In genomic region chr6:35589201-35589739, GRCh38 we compare ENCODE assay signal across 19 cellular contexts.
DNase-seq lines count a peak whose midpoint lies in the region; ATAC-seq and TF ChIP-seq lines count a peak whose summit lies in the region.
"Had no signal": no experiment of that assay in that cellular context is flagged by ENCODE, and none has a peak within 500 bp of the region (broad histone marks: within the 10 kb centered on the region; RNA-seq: fewer than 3 reads in every experiment).

No MANE protein-coding gene starts in this region.

- H3K9me3 ChIP-seq in esophagus muscularis mucosa (no peaks in the 10 kb centered on the region), stomach smooth muscle (ENCODE audit: control insufficient read depth in 2 of 2, low read length in 2 of 2) (no peaks in the 10 kb centered on the region)
- H3K9me3 ChIP-seq: Caco-2 had no signal

- CTCF ChIA-PET in activated CD4-positive, alpha-beta T cell treated with anti-CD3 and anti-CD28 coated beads for 36 hours (lab: Charles Lee), result interaction anchor here (0.6 to 6.6 kb wide), 6 partner anchors 13 to 154 kb away, joined by 3 to 123 read pairs (median 9); partner anchors contain the start of gene ARMC12
- CTCF ChIA-PET in RWPE1 (lab: Yijun Ruan, JAX), result interaction anchor here (0.7 to 2.4 kb wide), 2 partner anchors 147 to 294 kb away, joined by 3 to 6 read pairs; partner anchors contain the start of gene ARMC12

- 92% methylated on average over 8 of the region's 8 CpGs for WGBS in esophagus muscularis mucosa

- no peak for ATAC-seq in activated CD4-positive, alpha-beta T cell treated with anti-CD3 and anti-CD28 coated beads for 36 hours
- ATAC-seq in esophagus mucosa (no peak), GM21381 (IDR thresholded peaks at IDR 0.05; ENCODE audit: unreplicated experiment) (no peak)
- ATAC-seq: activated T-cell treated with anti-CD3 and anti-CD28 coated beads, Interleukin-2, amount 50 U/mL, for 4 hours had no signal

- H3K9me3 Mint-ChIP-seq in activated CD4-positive, alpha-beta T cell treated with anti-CD3 and anti-CD28 coated beads for 36 hours (ENCODE audit: low read depth), result no peaks in the 10 kb centered on the region
- H3K9me3 Mint-ChIP-seq: activated T-cell treated with anti-CD3 and anti-CD28 coated beads, Interleukin-2, amount 50 U/mL, for 4 hours; memory B cell; T-helper 1 cell treated with Interleukin-12 subunit alpha and Interleukin-12 subunit beta and Interleukin-4 antibody, amounts not matched to agents 30 μg/mL and 1 μg/mL, for 36 hours had no signal

- peaks cover 86% of the 10 kb centered on the region for H3K4me1 Mint-ChIP-seq in activated CD4-positive, alpha-beta T cell treated with anti-CD3 and anti-CD28 coated beads for 36 hours

- no peak overlapping the region for H3K4me3 ChIP-seq in esophagus muscularis mucosa
- peak overlapping the region in 1 of 2 donors; percentile 9 for H3K4me3 ChIP-seq in stomach smooth muscle (ENCODE audit: low read length in 2 of 2)

- H3K27me3 Mint-ChIP-seq in activated CD4-positive, alpha-beta T cell treated with anti-CD3 and anti-CD28 coated beads for 36 hours, result no peaks in the 10 kb centered on the region
- H3K27me3 Mint-ChIP-seq: memory B cell had no signal

- H3K36me3 ChIP-seq in esophagus muscularis mucosa (peaks cover 53 to 81% (median 71%) of the 10 kb centered on the region in 4 donors), stomach smooth muscle (ENCODE audit: control insufficient read depth in 2 of 2, insufficient read depth in 2 of 2, low read length in 2 of 2) (peaks cover 0 to 13% of the 10 kb centered on the region in 2 donors)

- H3K27ac Mint-ChIP-seq in activated CD4-positive, alpha-beta T cell treated with anti-CD3 and anti-CD28 coated beads for 36 hours, result peak overlapping the region; percentile 32
- H3K27ac Mint-ChIP-seq: memory B cell had no signal

- peaks cover 66% of the 10 kb centered on the region for H3K36me3 Mint-ChIP-seq in activated CD4-positive, alpha-beta T cell treated with anti-CD3 and anti-CD28 coated beads for 36 hours (ENCODE audit: low read depth)

- POLR2A ChIA-PET in activated CD4-positive, alpha-beta T cell treated with anti-CD3 and anti-CD28 coated beads for 36 hours (lab: Charles Lee), result no interaction called here
- POLR2A ChIA-PET in RWPE1 (lab: Yijun Ruan, JAX; ENCODE audit: low non-redundant PET), result no interaction called here

- H3K4me3 Mint-ChIP-seq in activated CD4-positive, alpha-beta T cell treated with anti-CD3 and anti-CD28 coated beads for 36 hours, result no peak overlapping the region
- H3K4me3 Mint-ChIP-seq: activated T-cell treated with anti-CD3 and anti-CD28 coated beads, Interleukin-2, amount 50 U/mL, for 4 hours; memory B cell; T-helper 1 cell treated with Interleukin-12 subunit alpha and Interleukin-12 subunit beta and Interleukin-4 antibody, amounts not matched to agents 30 μg/mL and 1 μg/mL, for 36 hours had no signal

- intact Hi-C loops in activated CD4-positive, alpha-beta T cell treated with anti-CD3 and anti-CD28 coated beads for 36 hours (cut with DNase I, micrococcal nuclease), result loop anchor here in 1 of 2 experiments (10.0 kb wide), 1 partner anchor 366 kb away; no protein-coding TSS in a partner anchor
- intact Hi-C loops in esophagus muscularis mucosa (cut with DNase I), result no loop called here

- H3K27ac ChIP-seq in RWPE1, result peak overlapping the region; percentile 78
- H3K27ac ChIP-seq in esophagus muscularis mucosa (replicated peaks in 1 of 4), result peak overlapping the region; percentile 84 to 98 (median 87)
- H3K27ac ChIP-seq in stomach smooth muscle (ENCODE audit: low read length), result peak overlapping the region; percentile 86

- TF ChIP-seq EP300 in esophagus muscularis mucosa (IDR thresholded peaks at IDR 0.05), result no peak

- H3K27me3 ChIP-seq in esophagus muscularis mucosa (no peaks in the 10 kb centered on the region), stomach smooth muscle (ENCODE audit: control insufficient read depth in 1 of 2, insufficient read depth in 2 of 2, low read length in 2 of 2) (no peaks in the 10 kb centered on the region)

- no peak overlapping the region for H3K9ac ChIP-seq in stomach smooth muscle (ENCODE audit: low read length in 2 of 2)

- H3K4me1 ChIP-seq in esophagus muscularis mucosa (peaks cover 71 to 100% (median 99%) of the 10 kb centered on the region in 4 donors), stomach smooth muscle (ENCODE audit: control insufficient read depth, insufficient read depth, low read length) (peaks cover 42% of the 10 kb centered on the region)
- H3K4me1 ChIP-seq: Caco-2 had no signal

- TF ChIP-seq CTCF in RWPE1 (conservative IDR thresholded peaks at IDR 0.05; ENCODE audit: low read depth), result no peak
- no peak for TF ChIP-seq CTCF in esophagus muscularis mucosa (IDR thresholded peaks at IDR 0.05)

- DNase-seq in activated CD4-positive, alpha-beta T cell treated with anti-CD3 and anti-CD28 coated beads for 36 hours, result no peak
- no peak for DNase-seq in activated CD4-positive, alpha-beta T cell treated with anti-CD3 and anti-CD28 coated beads, Interleukin-2, amount 50 U/mL, for 48 hours
- DNase-seq in RWPE1 (ENCODE audit: low spot score) (no peak), esophagus muscularis mucosa (ENCODE audit: extremely low spot score) (no peak), DMS53 (lab: John Stamatoyannopoulos, UW) (no peak)
- DNase-seq: activated CD4-positive, alpha-beta T cell treated with anti-CD3 and anti-CD28 coated beads for 4 hours; activated T-cell treated with anti-CD3 and anti-CD28 coated beads, Interleukin-2, amount 50 U/mL, for 4 hours; Caco-2; effector CD8-positive, alpha-beta T cell; NCI-H1930; NCI-H69; nucleus accumbens; stimulated activated CD4-positive, alpha-beta T cell treated with anti-CD3 and anti-CD28 coated beads, Interleukin-12 subunit alpha, Interleukin-12 subunit beta, amount 100 ng/mL, for 4 hours; trophoblast cell had no signal

- TF ChIP-seq POLR2A in esophagus muscularis mucosa (IDR thresholded peaks at IDR 0.05; ENCODE audit: low read depth), result no peak
